Comparison of ENCODE assay signal across 27 cellular contexts in the genomic region with DNA sequence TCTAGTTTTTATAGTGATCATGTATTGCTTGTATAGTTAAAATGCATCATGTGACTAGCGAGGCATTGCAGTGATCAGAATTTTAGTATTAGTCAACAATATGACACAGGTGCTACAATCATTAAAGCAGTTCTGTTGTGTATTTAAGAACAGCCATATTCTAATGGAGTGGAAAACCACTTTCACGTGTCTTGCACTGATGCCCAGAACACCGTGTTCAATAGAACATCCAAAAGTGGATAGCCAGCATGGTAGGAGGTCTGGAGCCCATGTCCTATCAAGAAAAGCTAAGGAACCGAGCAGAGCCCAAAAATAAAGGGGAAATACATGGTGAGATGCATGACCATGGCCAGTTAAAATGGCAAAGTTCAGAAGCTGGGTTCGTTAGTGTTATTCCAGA. TPM values are rescaled to one million over a fixed set of nuclear protein-coding genes. Genes with fewer than 3 reads are reported as not detected.
A peak's percentile ranks its signal among the peaks of the same experiment; 100 is the strongest.
DNase-seq lines count a peak whose midpoint lies in the region; FAIRE-seq and TF ChIP-seq lines count a peak whose summit lies in the region.
"Had no signal": no experiment of that assay in that cellular context is flagged by ENCODE, and none has a peak within 500 bp of the region (broad histone marks: within the 10 kb centered on the region; RNA-seq: fewer than 3 reads in every experiment).

No MANE protein-coding gene starts in this region.

- H3K36me3 Mint-ChIP-seq in chondrocyte (ENCODE audit: low read depth), result no peaks in the 10 kb centered on the region
- H3K36me3 Mint-ChIP-seq: CD14-positive monocyte; CD4-positive, alpha-beta memory T cell; CD4-positive, CD25-positive, alpha-beta regulatory T cell; CD8-positive, alpha-beta memory T cell; CD8-positive, alpha-beta T cell had no signal

- peaks cover 14% of the 10 kb centered on the region for H3K27me3 Mint-ChIP-seq in chondrocyte (ENCODE audit: low read depth)
- H3K27me3 Mint-ChIP-seq: CD4-positive, CD25-positive, alpha-beta regulatory T cell had no signal

- in situ Hi-C loops in G401 (cut with HindIII; ENCODE audit: low sequenced_read_pairs), result no loop called here

- H3K4me1 Mint-ChIP-seq in chondrocyte (ENCODE audit: low read depth), result no peaks in the 10 kb centered on the region
- H3K4me1 Mint-ChIP-seq: B cell; CD14-positive monocyte; CD4-positive, CD25-positive, alpha-beta regulatory T cell; CD8-positive, alpha-beta memory T cell had no signal

- TF ChIP-seq CTCF in chondrocyte (IDR thresholded peaks at IDR 0.05), result no peak

- H3K9me3 Mint-ChIP-seq in chondrocyte (ENCODE audit: low read depth), result no peaks in the 10 kb centered on the region
- H3K9me3 Mint-ChIP-seq: CD4-positive, alpha-beta memory T cell; CD4-positive, alpha-beta T cell; CD8-positive, alpha-beta memory T cell; CD8-positive, alpha-beta T cell had no signal

- H3K27ac Mint-ChIP-seq in chondrocyte (ENCODE audit: unreplicated experiment), result no peak overlapping the region
- H3K27ac Mint-ChIP-seq: B cell; CD14-positive monocyte; CD4-positive, alpha-beta memory T cell; CD4-positive, alpha-beta T cell; CD4-positive, CD25-positive, alpha-beta regulatory T cell; CD8-positive, alpha-beta memory T cell; CD8-positive, alpha-beta T cell had no signal

- peak; percentile 64 for DNase-seq in G401 (ENCODE audit: low spot score)
- DNase-seq in amygdala (lab: John Stamatoyannopoulos, UW), result no peak
- no peak for DNase-seq in chondrocyte (ENCODE audit: low spot score)
- DNase-seq: 8988T; ACHN; AML-193; BE2C; Calu3; CD4-positive, alpha-beta memory T cell; CD4-positive, alpha-beta T cell; CD4-positive, CD25-positive, alpha-beta regulatory T cell; CD8-positive, alpha-beta memory T cell; CD8-positive, alpha-beta T cell; COR-L47; DMS 273 treated with DMSO at 0.1 percent for 48 hours; DMS153; DMS53; DMS79; DMS79 treated with DMSO at 0.1 percent for 48 hours; DND-41; EL had no signal

- H3K4me3 Mint-ChIP-seq in chondrocyte (ENCODE audit: unreplicated experiment), result no peak overlapping the region
- H3K4me3 Mint-ChIP-seq: B cell; CD14-positive monocyte; CD4-positive, alpha-beta T cell; CD4-positive, CD25-positive, alpha-beta regulatory T cell; CD8-positive, alpha-beta memory T cell; CD8-positive, alpha-beta T cell had no signal

- FAIRE-seq in islet of Langerhans (lab: Jason Lieb, UNC), result peak; percentile 95
- FAIRE-seq: A549, D721Med had no signal

RNA-seq across cellular contexts. Expression of gene FGF14, which starts 55.1 kb away (rescaled TPM):
- not detected in 2 replicates for total RNA-seq in G401 (2014; rRNA removed; shearing (Covaris generic))
- 0.05 to 0.22 TPM (median 0.15 TPM) in 3 replicates for total RNA-seq in chondrocyte
- total RNA-seq: B cell; Caco-2; CD4-positive, alpha-beta T cell; CD4-positive, CD25-positive, alpha-beta regulatory T cell; CD8-positive, alpha-beta memory T cell; CD8-positive, alpha-beta T cell had no signal
